29 cellular contexts compared by ENCODE assay signal in the genomic region with DNA sequence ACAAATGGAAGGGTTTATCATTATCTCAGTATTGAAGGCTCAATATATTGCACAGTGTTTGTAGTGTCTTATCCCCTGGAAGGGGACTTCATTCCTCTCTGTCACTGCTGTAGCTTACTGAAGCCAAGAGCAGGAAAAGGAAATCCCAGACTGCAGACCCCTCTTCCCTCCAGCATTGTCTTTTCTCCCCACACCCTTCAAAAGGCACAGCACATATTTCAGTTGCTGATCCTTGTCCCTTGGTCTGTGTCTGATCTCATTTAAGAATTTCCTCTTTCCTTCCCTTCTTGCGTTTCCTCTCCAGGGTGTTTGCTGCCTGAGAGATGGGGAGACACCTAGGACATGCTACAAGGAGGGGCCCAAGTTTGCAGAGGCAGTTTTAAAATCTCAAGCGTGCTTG. TPM values are rescaled to one million over a fixed set of nuclear protein-coding genes. Genes with fewer than 3 reads are reported as not detected.
DNase-seq lines count a peak whose midpoint lies in the region; ATAC-seq and TF ChIP-seq lines count a peak whose summit lies in the region.
"Had no signal": no experiment of that assay in that cellular context is flagged by ENCODE, and none has a peak within 500 bp of the region (broad histone marks: within the 10 kb centered on the region; RNA-seq: fewer than 3 reads in every experiment).

No MANE protein-coding gene starts in this region.

- no peaks in the 10 kb centered on the region for H3F3A ChIP-seq in GM23338 (replicated peaks; ENCODE audit: low read depth)

- H3K9me3 ChIP-seq in CD4-positive, CD25-positive, alpha-beta regulatory T cell (ENCODE audit: control insufficient read depth in 2 of 2, low read length in 2 of 2), result no peaks in the 10 kb centered on the region
- H3K9me3 ChIP-seq: breast epithelium, lower lobe of right lung, neutrophil, thoracic aorta, uterus had no signal

- peaks cover 15% of the 10 kb centered on the region for H3K36me3 Mint-ChIP-seq in CD4-positive, CD25-positive, alpha-beta regulatory T cell
- H3K36me3 Mint-ChIP-seq in GM23338 (ENCODE audit: low read depth) (no peaks in the 10 kb centered on the region), naive B cell (peaks cover 0 to 8% of the 10 kb centered on the region in 2 donors)
- peaks cover 6% of the 10 kb centered on the region for H3K36me3 Mint-ChIP-seq in dendritic cell treated with granulocyte-macrophage colony-stimulating factor and Interleukin-4, amounts not matched to agents 40 ng/mL and 50 ng/mL, for 4 days (ENCODE audit: low read depth)
- H3K36me3 Mint-ChIP-seq in stimulated activated effector memory CD8-positive, alpha-beta T cell treated with anti-CD3 and anti-CD28 coated beads, Interleukin-12 subunit alpha, Interleukin-12 subunit beta, amount 100 ng/mL, for 72 hours, result no peaks in the 10 kb centered on the region

- H2AFZ ChIP-seq in GM23338, result no peak overlapping the region

- no peaks in the 10 kb centered on the region for H3K9me3 Mint-ChIP-seq in CD4-positive, CD25-positive, alpha-beta regulatory T cell
- H3K9me3 Mint-ChIP-seq in GM23338, result no peaks in the 10 kb centered on the region
- no peaks in the 10 kb centered on the region for H3K9me3 Mint-ChIP-seq in dendritic cell treated with granulocyte-macrophage colony-stimulating factor and Interleukin-4, amounts not matched to agents 40 ng/mL and 50 ng/mL, for 4 days
- H3K9me3 Mint-ChIP-seq in naive B cell, result no peaks in the 10 kb centered on the region
- H3K9me3 Mint-ChIP-seq in stimulated activated effector memory CD8-positive, alpha-beta T cell treated with anti-CD3 and anti-CD28 coated beads, Interleukin-12 subunit alpha, Interleukin-12 subunit beta, amount 100 ng/mL, for 72 hours, result no peaks in the 10 kb centered on the region
- H3K9me3 Mint-ChIP-seq: CD4-positive, alpha-beta T cell; IgD-negative memory B cell; T-cell had no signal

- peaks cover 31% of the 10 kb centered on the region for H3K4me1 ChIP-seq in CD4-positive, CD25-positive, alpha-beta regulatory T cell (ENCODE audit: control insufficient read depth, insufficient read depth, low read length, poor library complexity, severe bottlenecking)
- peaks cover 19% of the 10 kb centered on the region for H3K4me1 ChIP-seq in GM23338 (ENCODE audit: insufficient read depth)
- H3K4me1 ChIP-seq: breast epithelium, uterus had no signal

- no peaks in the 10 kb centered on the region for H3K9me2 ChIP-seq in GM23338 (ENCODE audit: insufficient read depth)

- no peak for DNase-seq in CD4-positive, CD25-positive, alpha-beta regulatory T cell
- DNase-seq in GM23338 (ENCODE audit: low spot score), result peak; percentile 16
- no peak for DNase-seq in naive B cell
- DNase-seq in NCI-H1417 treated with DMSO at 0.1 percent for 48 hours (lab: John Stamatoyannopoulos, UW), result no peak
- no peak for DNase-seq in stimulated activated effector memory CD8-positive, alpha-beta T cell treated with anti-CD3 and anti-CD28 coated beads, Interleukin-12 subunit alpha, Interleukin-12 subunit beta, amount 100 ng/mL, for 72 hours (ENCODE audit: low spot score in 2 of 2)
- DNase-seq in NCI-H1436 treated with DMSO at 0.1 percent for 48 hours (lab: John Stamatoyannopoulos, UW), result no peak
- DNase-seq: activated CD4-positive, alpha-beta T cell treated with anti-CD3 and anti-CD28 coated beads for 36 hours; activated T-cell treated with anti-CD3 and anti-CD28 coated beads, Interleukin-2, amount 50 U/mL, for 1 hour; amygdala; CD4-positive, alpha-beta T cell; DMS 273 treated with DMSO at 0.1 percent for 48 hours; effector CD4-positive, alpha-beta T cell; H7; lower lobe of right lung; NCI-H1092 treated with DMSO at 0.1 percent for 48 hours; NCI-H2029 treated with DMSO at 0.1 percent for 48 hours; NCI-H2227 treated with DMSO at 0.1 percent for 48 hours; NCI-H526 treated with DMSO at 0.1 percent for 48 hours; stimulated activated naive CD4-positive, alpha-beta T cell; T-cell; uterus had no signal

- no peaks in the 10 kb centered on the region for H3K27me3 ChIP-seq in CD4-positive, CD25-positive, alpha-beta regulatory T cell (ENCODE audit: control insufficient read depth, insufficient read depth, low read length)
- H3K27me3 ChIP-seq in GM23338 (ENCODE audit: insufficient read depth), result no peaks in the 10 kb centered on the region
- H3K27me3 ChIP-seq: breast epithelium, neutrophil, uterus had no signal

- H3K27me3 Mint-ChIP-seq in CD4-positive, CD25-positive, alpha-beta regulatory T cell, result no peaks in the 10 kb centered on the region
- H3K27me3 Mint-ChIP-seq in GM23338 (ENCODE audit: insufficient read depth, low read depth, poor library complexity) (no peaks in the 10 kb centered on the region), naive B cell (no peaks in the 10 kb centered on the region)
- no peaks in the 10 kb centered on the region for H3K27me3 Mint-ChIP-seq in dendritic cell treated with granulocyte-macrophage colony-stimulating factor and Interleukin-4, amounts not matched to agents 40 ng/mL and 50 ng/mL, for 4 days
- H3K27me3 Mint-ChIP-seq: activated CD4-positive, alpha-beta T cell treated with anti-CD3 and anti-CD28 coated beads for 36 hours; CD4-positive, alpha-beta T cell; IgD-negative memory B cell; progenitor cell of endocrine pancreas; T-cell had no signal

- H3K79me2 ChIP-seq in GM23338 (replicated peaks; ENCODE audit: insufficient read depth), result peaks cover 51% of the 10 kb centered on the region

- no peak overlapping the region for H3K4me3 ChIP-seq in CD4-positive, CD25-positive, alpha-beta regulatory T cell (ENCODE audit: low read depth, low read length)
- no peak overlapping the region for H3K4me3 ChIP-seq in GM23338
- H3K4me3 ChIP-seq: breast epithelium, lower lobe of right lung, thoracic aorta, uterus had no signal

- peak overlapping the region in 1 of 4 donors; percentile 8 for H3K4me3 Mint-ChIP-seq in CD4-positive, CD25-positive, alpha-beta regulatory T cell
- H3K4me3 Mint-ChIP-seq in GM23338 (no peak overlapping the region), naive B cell (peak overlapping the region in 3 of 8 donors; percentile 18 to 63 (median 29))
- no peak overlapping the region for H3K4me3 Mint-ChIP-seq in dendritic cell treated with granulocyte-macrophage colony-stimulating factor and Interleukin-4, amounts not matched to agents 40 ng/mL and 50 ng/mL, for 4 days
- no peak overlapping the region for H3K4me3 Mint-ChIP-seq in stimulated activated effector memory CD8-positive, alpha-beta T cell treated with anti-CD3 and anti-CD28 coated beads, Interleukin-12 subunit alpha, Interleukin-12 subunit beta, amount 100 ng/mL, for 72 hours
- H3K4me3 Mint-ChIP-seq: activated CD4-positive, alpha-beta T cell treated with anti-CD3 and anti-CD28 coated beads for 36 hours; CD4-positive, alpha-beta T cell; IgD-negative memory B cell had no signal

- H3K4me2 ChIP-seq in GM23338, result no peak overlapping the region

- H4K20me1 ChIP-seq in GM23338 (replicated peaks; ENCODE audit: insufficient read depth), result peaks cover 5% of the 10 kb centered on the region; the same call in 1 of the 2 replicates

- no peak overlapping the region for H3K27ac ChIP-seq in CD4-positive, CD25-positive, alpha-beta regulatory T cell (ENCODE audit: insufficient read depth, low read length, poor library complexity, severe bottlenecking)
- no peak overlapping the region for H3K27ac ChIP-seq in GM23338 (ENCODE audit: low read depth)
- H3K27ac ChIP-seq: breast epithelium, lower lobe of right lung, neutrophil, thoracic aorta, uterus had no signal

- no peaks in the 10 kb centered on the region for H3K36me3 ChIP-seq in CD4-positive, CD25-positive, alpha-beta regulatory T cell (ENCODE audit: control insufficient read depth, insufficient read depth, low read length)
- H3K36me3 ChIP-seq in GM23338 (ENCODE audit: insufficient read depth), result no peaks in the 10 kb centered on the region
- H3K36me3 ChIP-seq: breast epithelium, lower lobe of right lung, neutrophil, thoracic aorta, uterus had no signal

- peaks cover 52 to 84% (median 67%) of the 10 kb centered on the region in 4 donors for H3K4me1 Mint-ChIP-seq in CD4-positive, CD25-positive, alpha-beta regulatory T cell
- peaks cover 29% of the 10 kb centered on the region for H3K4me1 Mint-ChIP-seq in GM23338
- peaks cover 50% of the 10 kb centered on the region for H3K4me1 Mint-ChIP-seq in dendritic cell treated with granulocyte-macrophage colony-stimulating factor and Interleukin-4, amounts not matched to agents 40 ng/mL and 50 ng/mL, for 4 days (ENCODE audit: low read depth)
- peaks cover 63 to 77% (median 66%) of the 10 kb centered on the region in 3 donors for H3K4me1 Mint-ChIP-seq in naive B cell
- H3K4me1 Mint-ChIP-seq in stimulated activated effector memory CD8-positive, alpha-beta T cell treated with anti-CD3 and anti-CD28 coated beads, Interleukin-12 subunit alpha, Interleukin-12 subunit beta, amount 100 ng/mL, for 72 hours, result peaks cover 60% of the 10 kb centered on the region

- intact Hi-C loops in dendritic cell treated with granulocyte-macrophage colony-stimulating factor and Interleukin-4, amounts not matched to agents 40 ng/mL and 50 ng/mL, for 4 days (cut with micrococcal nuclease), result loop anchor here (5.0 kb wide), 1 partner anchor 38 kb away; a partner anchor contains a TSS

- no peak for TF ChIP-seq CTCF in GM23338 (conservative IDR thresholded peaks at IDR 0.05; ENCODE audit: low read depth in 2 of 2)

- no peak for ATAC-seq in CD4-positive, CD25-positive, alpha-beta regulatory T cell (ENCODE audit: low read depth in 2 of 2)
- peak; percentile 47; the same call in 2 of the 3 replicates for ATAC-seq in GM23338
- no peak for ATAC-seq in naive B cell (ENCODE audit: low read depth in 2 of 2)
- ATAC-seq in stimulated activated effector memory CD8-positive, alpha-beta T cell treated with anti-CD3 and anti-CD28 coated beads, Interleukin-12 subunit alpha, Interleukin-12 subunit beta, amount 100 ng/mL, for 72 hours, result no peak
- ATAC-seq: activated CD4-positive, alpha-beta T cell treated with anti-CD3 and anti-CD28 coated beads for 36 hours; lower lobe of right lung; Panc1; sciatic nerve had no signal

- peak overlapping the region in 2 of 3 donors; percentile 39 to 67 for H3K27ac Mint-ChIP-seq in CD4-positive, CD25-positive, alpha-beta regulatory T cell
- peak overlapping the region; percentile 56 for H3K27ac Mint-ChIP-seq in GM23338
- peak overlapping the region; percentile 26 for H3K27ac Mint-ChIP-seq in dendritic cell treated with granulocyte-macrophage colony-stimulating factor and Interleukin-4, amounts not matched to agents 40 ng/mL and 50 ng/mL, for 4 days
- H3K27ac Mint-ChIP-seq in naive B cell, result peak overlapping the region in 4 of 6 donors; percentile 2 to 74 (median 64)
- H3K27ac Mint-ChIP-seq in stimulated activated effector memory CD8-positive, alpha-beta T cell treated with anti-CD3 and anti-CD28 coated beads, Interleukin-12 subunit alpha, Interleukin-12 subunit beta, amount 100 ng/mL, for 72 hours, result no peak overlapping the region
- H3K27ac Mint-ChIP-seq: activated CD4-positive, alpha-beta T cell treated with anti-CD3 and anti-CD28 coated beads for 36 hours; CD4-positive, alpha-beta T cell; progenitor cell of endocrine pancreas; T-cell had no signal

TF ChIP-seq in GM23338, 12 proteins besides CTCF, POLR2A, EP300 and RAD21 (continues in another document):
- no peak for TF ChIP-seq STAT1 (IDR thresholded peaks at IDR 0.05; ENCODE audit: unreplicated experiment)

RNA-seq across cellular contexts. Expression of a gene that starts 40.1 kb away (rescaled TPM):
- total RNA-seq in CD4-positive, CD25-positive, alpha-beta regulatory T cell, result 83.4 TPM
- polyA plus RNA-seq in CD4-positive, CD25-positive, alpha-beta regulatory T cell, result 10 to 100 TPM; 20.2 to 30.5 (median 22.9) TPM
- 13.1 and 15.1 TPM in 2 replicates for total RNA-seq in GM23338 (2014; rRNA removed; shearing (Covaris generic))
- polyA plus RNA-seq in GM23338 (2016; fragmentation: Nextera tagmentation; extraction: Ambion mirVana) (17.4 and 17.8 TPM in 2 replicates), naive B cell (ENCODE audit: low read depth in 6 of 6) (10 to 100 TPM; 35.5 to 63.2 (median 46.0) TPM)
